Comparison of ENCODE assay signal across 1 cellular context in the genomic region with DNA sequence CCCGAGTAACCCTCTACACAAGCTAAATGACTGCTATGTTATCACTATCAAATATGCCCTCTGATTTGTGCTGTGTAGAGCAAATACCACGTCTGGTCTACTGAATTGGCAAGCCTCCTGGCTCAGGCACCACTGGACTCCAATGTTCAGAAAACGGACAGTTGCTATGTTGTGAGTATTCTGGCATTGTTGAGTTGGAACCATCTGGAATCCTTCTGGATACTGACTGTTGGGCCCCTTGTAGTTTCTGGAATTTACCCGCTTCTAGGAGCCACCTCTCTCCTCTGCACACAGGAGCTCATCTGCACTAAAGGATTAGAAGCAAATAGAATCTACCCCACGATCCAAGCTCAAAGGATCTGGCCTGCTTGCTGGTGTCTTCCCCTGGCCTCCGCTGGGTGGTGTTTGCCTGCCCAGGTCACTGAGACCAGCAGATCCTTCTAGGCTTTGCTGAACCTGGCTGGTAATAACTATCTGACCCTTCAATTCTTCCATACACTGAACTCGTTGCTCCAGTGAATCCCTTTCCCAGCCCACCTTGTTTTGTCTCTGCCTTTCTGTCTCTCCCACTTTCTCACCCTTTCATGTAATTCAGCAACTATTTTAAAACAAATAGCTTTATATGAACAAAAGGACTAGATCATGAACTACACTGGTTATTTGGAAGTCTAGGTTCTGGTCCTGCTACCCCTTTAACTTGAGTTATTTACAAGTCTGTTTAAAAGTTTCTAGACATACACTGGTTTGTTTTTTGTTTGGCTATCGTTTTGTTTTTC.
A peak's percentile ranks its signal among the peaks of the same experiment; 100 is the strongest.
TF ChIP-seq lines count a peak whose summit lies in the region.

No MANE protein-coding gene starts in this region.

TF ChIP-seq in GM12878, 131 proteins besides CTCF, POLR2A, EP300 and RAD21 (continued from another document):
- TF ChIP-seq, protein P1, sequence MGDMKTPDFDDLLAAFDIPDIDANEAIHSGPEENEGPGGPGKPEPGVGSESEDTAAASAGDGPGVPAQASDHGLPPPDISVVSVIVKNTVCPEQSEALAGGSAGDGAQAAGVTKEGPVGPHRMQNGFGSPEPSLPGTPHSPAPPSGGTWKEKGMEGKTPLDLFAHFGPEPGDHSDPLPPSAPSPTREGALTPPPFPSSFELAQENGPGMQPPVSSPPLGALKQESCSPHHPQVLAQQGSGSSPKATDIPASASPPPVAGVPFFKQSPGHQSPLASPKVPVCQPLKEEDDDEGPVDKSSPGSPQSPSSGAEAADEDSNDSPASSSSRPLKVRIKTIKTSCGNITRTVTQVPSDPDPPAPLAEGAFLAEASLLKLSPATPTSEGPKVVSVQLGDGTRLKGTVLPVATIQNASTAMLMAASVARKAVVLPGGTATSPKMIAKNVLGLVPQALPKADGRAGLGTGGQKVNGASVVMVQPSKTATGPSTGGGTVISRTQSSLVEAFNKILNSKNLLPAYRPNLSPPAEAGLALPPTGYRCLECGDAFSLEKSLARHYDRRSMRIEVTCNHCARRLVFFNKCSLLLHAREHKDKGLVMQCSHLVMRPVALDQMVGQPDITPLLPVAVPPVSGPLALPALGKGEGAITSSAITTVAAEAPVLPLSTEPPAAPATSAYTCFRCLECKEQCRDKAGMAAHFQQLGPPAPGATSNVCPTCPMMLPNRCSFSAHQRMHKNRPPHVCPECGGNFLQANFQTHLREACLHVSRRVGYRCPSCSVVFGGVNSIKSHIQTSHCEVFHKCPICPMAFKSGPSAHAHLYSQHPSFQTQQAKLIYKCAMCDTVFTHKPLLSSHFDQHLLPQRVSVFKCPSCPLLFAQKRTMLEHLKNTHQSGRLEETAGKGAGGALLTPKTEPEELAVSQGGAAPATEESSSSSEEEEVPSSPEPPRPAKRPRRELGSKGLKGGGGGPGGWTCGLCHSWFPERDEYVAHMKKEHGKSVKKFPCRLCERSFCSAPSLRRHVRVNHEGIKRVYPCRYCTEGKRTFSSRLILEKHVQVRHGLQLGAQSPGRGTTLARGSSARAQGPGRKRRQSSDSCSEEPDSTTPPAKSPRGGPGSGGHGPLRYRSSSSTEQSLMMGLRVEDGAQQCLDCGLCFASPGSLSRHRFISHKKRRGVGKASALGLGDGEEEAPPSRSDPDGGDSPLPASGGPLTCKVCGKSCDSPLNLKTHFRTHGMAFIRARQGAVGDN (IDR thresholded peaks at IDR 0.05): no peak
- TF ChIP-seq, protein P2, sequence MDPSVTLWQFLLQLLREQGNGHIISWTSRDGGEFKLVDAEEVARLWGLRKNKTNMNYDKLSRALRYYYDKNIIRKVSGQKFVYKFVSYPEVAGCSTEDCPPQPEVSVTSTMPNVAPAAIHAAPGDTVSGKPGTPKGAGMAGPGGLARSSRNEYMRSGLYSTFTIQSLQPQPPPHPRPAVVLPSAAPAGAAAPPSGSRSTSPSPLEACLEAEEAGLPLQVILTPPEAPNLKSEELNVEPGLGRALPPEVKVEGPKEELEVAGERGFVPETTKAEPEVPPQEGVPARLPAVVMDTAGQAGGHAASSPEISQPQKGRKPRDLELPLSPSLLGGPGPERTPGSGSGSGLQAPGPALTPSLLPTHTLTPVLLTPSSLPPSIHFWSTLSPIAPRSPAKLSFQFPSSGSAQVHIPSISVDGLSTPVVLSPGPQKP (IDR thresholded peaks at IDR 0.05; ENCODE audit: low read depth, low read length): no peak
- no peak for TF ChIP-seq STAT3 (IDR thresholded peaks at IDR 0.05; ENCODE audit: low read depth, low read length)
- TF ChIP-seq, protein P3, sequence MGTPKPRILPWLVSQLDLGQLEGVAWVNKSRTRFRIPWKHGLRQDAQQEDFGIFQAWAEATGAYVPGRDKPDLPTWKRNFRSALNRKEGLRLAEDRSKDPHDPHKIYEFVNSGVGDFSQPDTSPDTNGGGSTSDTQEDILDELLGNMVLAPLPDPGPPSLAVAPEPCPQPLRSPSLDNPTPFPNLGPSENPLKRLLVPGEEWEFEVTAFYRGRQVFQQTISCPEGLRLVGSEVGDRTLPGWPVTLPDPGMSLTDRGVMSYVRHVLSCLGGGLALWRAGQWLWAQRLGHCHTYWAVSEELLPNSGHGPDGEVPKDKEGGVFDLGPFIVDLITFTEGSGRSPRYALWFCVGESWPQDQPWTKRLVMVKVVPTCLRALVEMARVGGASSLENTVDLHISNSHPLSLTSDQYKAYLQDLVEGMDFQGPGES (IDR thresholded peaks at IDR 0.05): no peak
- TF ChIP-seq ESRRA (IDR thresholded peaks at IDR 0.05; ENCODE audit: low read length): no peak
- TF ChIP-seq RUNX3 (IDR thresholded peaks at IDR 0.05; ENCODE audit: low read length): peak; percentile 35; the same call in 1 of the 2 replicates
- TF ChIP-seq, protein P4, sequence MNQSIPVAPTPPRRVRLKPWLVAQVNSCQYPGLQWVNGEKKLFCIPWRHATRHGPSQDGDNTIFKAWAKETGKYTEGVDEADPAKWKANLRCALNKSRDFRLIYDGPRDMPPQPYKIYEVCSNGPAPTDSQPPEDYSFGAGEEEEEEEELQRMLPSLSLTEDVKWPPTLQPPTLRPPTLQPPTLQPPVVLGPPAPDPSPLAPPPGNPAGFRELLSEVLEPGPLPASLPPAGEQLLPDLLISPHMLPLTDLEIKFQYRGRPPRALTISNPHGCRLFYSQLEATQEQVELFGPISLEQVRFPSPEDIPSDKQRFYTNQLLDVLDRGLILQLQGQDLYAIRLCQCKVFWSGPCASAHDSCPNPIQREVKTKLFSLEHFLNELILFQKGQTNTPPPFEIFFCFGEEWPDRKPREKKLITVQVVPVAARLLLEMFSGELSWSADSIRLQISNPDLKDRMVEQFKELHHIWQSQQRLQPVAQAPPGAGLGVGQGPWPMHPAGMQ (IDR thresholded peaks at IDR 0.05; ENCODE audit: borderline replicate concordance): no peak
- TF ChIP-seq EZH2 (IDR thresholded peaks at IDR 0.05; ENCODE audit: borderline replicate concordance, control insufficient read depth, low read depth, low read length): no peak
- TF ChIP-seq EGR1 (IDR thresholded peaks at IDR 0.05; ENCODE audit: borderline replicate concordance in 1 of 2, low read depth in 2 of 2, low read length in 2 of 2): no peak
- TF ChIP-seq MTA2 (IDR thresholded peaks at IDR 0.05; ENCODE audit: low read depth): no peak
- TF ChIP-seq CHD1 (IDR thresholded peaks at IDR 0.05; ENCODE audit: low read depth, low read length): no peak
- no peak for TF ChIP-seq TCF12 (IDR thresholded peaks at IDR 0.05; ENCODE audit: low read depth, low read length)
- TF ChIP-seq, protein P5, sequence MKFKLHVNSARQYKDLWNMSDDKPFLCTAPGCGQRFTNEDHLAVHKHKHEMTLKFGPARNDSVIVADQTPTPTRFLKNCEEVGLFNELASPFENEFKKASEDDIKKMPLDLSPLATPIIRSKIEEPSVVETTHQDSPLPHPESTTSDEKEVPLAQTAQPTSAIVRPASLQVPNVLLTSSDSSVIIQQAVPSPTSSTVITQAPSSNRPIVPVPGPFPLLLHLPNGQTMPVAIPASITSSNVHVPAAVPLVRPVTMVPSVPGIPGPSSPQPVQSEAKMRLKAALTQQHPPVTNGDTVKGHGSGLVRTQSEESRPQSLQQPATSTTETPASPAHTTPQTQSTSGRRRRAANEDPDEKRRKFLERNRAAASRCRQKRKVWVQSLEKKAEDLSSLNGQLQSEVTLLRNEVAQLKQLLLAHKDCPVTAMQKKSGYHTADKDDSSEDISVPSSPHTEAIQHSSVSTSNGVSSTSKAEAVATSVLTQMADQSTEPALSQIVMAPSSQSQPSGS (IDR thresholded peaks at IDR 0.05; ENCODE audit: low read length): no peak
- TF ChIP-seq ZSCAN29 (IDR thresholded peaks at IDR 0.05): no peak
- TF ChIP-seq PML (IDR thresholded peaks at IDR 0.05; ENCODE audit: low read length): no peak
- no peak for TF ChIP-seq ZNF207 (IDR thresholded peaks at IDR 0.05; ENCODE audit: borderline replicate concordance)
- peak; percentile 88 for TF ChIP-seq SMARCA5 (IDR thresholded peaks at IDR 0.05)
- TF ChIP-seq YY1 (IDR thresholded peaks at IDR 0.05; ENCODE audit: low read depth, low read length): no peak
- no peak for TF ChIP-seq FOS (IDR thresholded peaks at IDR 0.05; ENCODE audit: borderline replicate concordance, extremely low read depth, insufficient read length)
- no peak for TF ChIP-seq TBL1XR1 (IDR thresholded peaks at IDR 0.05; ENCODE audit: low read depth, low read length)
- no peak for TF ChIP-seq KLF5 (IDR thresholded peaks at IDR 0.05; ENCODE audit: partially characterized antibody)
- no peak for TF ChIP-seq BRCA1 (IDR thresholded peaks at IDR 0.05; ENCODE audit: low read depth, low read length)
- no peak for TF ChIP-seq ZNF217 (IDR thresholded peaks at IDR 0.05)
- no peak for TF ChIP-seq PAX8 (IDR thresholded peaks at IDR 0.05)
- TF ChIP-seq ZNF384 (IDR thresholded peaks at IDR 0.05; ENCODE audit: borderline replicate concordance, low read depth, low read length): no peak
- peak; percentile 25; the same call in 1 of the 2 replicates for TF ChIP-seq SMC3 (IDR thresholded peaks at IDR 0.05; ENCODE audit: borderline replicate concordance, low read length)
- no peak for TF ChIP-seq ETV6 (conservative IDR thresholded peaks at IDR 0.05 in 1 of 2, IDR thresholded peaks at IDR 0.05 in 1 of 2; ENCODE audit: borderline replicate concordance in 1 of 2, low read depth in 1 of 2)
- no peak for TF ChIP-seq RAD51 (IDR thresholded peaks at IDR 0.05)
- TF ChIP-seq, protein P6, sequence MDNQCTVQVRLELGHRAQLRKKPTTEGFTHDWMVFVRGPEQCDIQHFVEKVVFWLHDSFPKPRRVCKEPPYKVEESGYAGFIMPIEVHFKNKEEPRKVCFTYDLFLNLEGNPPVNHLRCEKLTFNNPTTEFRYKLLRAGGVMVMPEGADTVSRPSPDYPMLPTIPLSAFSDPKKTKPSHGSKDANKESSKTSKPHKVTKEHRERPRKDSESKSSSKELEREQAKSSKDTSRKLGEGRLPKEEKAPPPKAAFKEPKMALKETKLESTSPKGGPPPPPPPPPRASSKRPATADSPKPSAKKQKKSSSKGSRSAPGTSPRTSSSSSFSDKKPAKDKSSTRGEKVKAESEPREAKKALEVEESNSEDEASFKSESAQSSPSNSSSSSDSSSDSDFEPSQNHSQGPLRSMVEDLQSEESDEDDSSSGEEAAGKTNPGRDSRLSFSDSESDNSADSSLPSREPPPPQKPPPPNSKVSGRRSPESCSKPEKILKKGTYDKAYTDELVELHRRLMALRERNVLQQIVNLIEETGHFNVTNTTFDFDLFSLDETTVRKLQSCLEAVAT (IDR thresholded peaks at IDR 0.05): peak; percentile 71; the same call in 1 of the 2 replicates
- no peak for TF ChIP-seq JUND (IDR thresholded peaks at IDR 0.05; ENCODE audit: low read depth, low read length)
- TF ChIP-seq HDGF (IDR thresholded peaks at IDR 0.05): no peak
- no peak for TF ChIP-seq NFIC (IDR thresholded peaks at IDR 0.05; ENCODE audit: low read depth, low read length)
- no peak for TF ChIP-seq SREBF1 (IDR thresholded peaks at IDR 0.05; ENCODE audit: low read length)
- 0 out of 2 replicates have a peak, but pooled peaks have one; percentile 31 for TF ChIP-seq GATAD2B (conservative IDR thresholded peaks at IDR 0.05; ENCODE audit: low read depth)
- no peak for TF ChIP-seq FOXM1 (IDR thresholded peaks at IDR 0.05; ENCODE audit: low read depth, low read length)
- no peak for TF ChIP-seq RELA (IDR thresholded peaks at IDR 0.05; ENCODE audit: borderline replicate concordance, partially characterized antibody)
- TF ChIP-seq SIN3A (IDR thresholded peaks at IDR 0.05; ENCODE audit: low read depth, low read length): 0 out of 2 replicates have a peak, but pooled peaks have one; percentile 4
- TF ChIP-seq IKZF2 (IDR thresholded peaks at IDR 0.05): peak; percentile 34 to 36; a peak in 2 of 4 replicates
